Comparison of ENCODE assay signal across 2 cellular contexts in genomic region chr4:25982962-25983361, GRCh38.
TF ChIP-seq lines count a peak whose summit lies in the region.

No MANE protein-coding gene starts in this region.

TF ChIP-seq in IMR-90, 13 proteins besides CTCF, POLR2A, EP300 and RAD21:
- no peak for TF ChIP-seq MAFK (IDR thresholded peaks at IDR 0.05; ENCODE audit: low read depth, low read length)
- no peak for TF ChIP-seq RFX5 (IDR thresholded peaks at IDR 0.05; ENCODE audit: low read depth, low read length)
- TF ChIP-seq CEBPB (IDR thresholded peaks at IDR 0.05; ENCODE audit: low read depth, low read length) = no peak
- no peak for TF ChIP-seq MXI1 (IDR thresholded peaks at IDR 0.05; ENCODE audit: borderline replicate concordance, low read depth, low read length)
- TF ChIP-seq FOS (IDR thresholded peaks at IDR 0.05; ENCODE audit: low read depth, low read length) = no peak
- no peak for TF ChIP-seq NFE2L2 (IDR thresholded peaks at IDR 0.05; ENCODE audit: low read depth, low read length)
- no peak for TF ChIP-seq BHLHE40 (IDR thresholded peaks at IDR 0.05; ENCODE audit: low read depth, low read length)
- TF ChIP-seq USF2 (IDR thresholded peaks at IDR 0.05; ENCODE audit: low read depth, low read length) = no peak
- TF ChIP-seq SMC3 (IDR thresholded peaks at IDR 0.05; ENCODE audit: low read depth, low read length) = no peak
- TF ChIP-seq ELK1 (IDR thresholded peaks at IDR 0.05; ENCODE audit: borderline replicate concordance, low read depth, low read length) = no peak
- TF ChIP-seq MAZ (IDR thresholded peaks at IDR 0.05; ENCODE audit: borderline replicate concordance, low read depth, low read length) = no peak
- TF ChIP-seq CHD1 (IDR thresholded peaks at IDR 0.05; ENCODE audit: low read depth, low read length) = no peak
- no peak for TF ChIP-seq RCOR1 (IDR thresholded peaks at IDR 0.05; ENCODE audit: insufficient replicate concordance, low read length)

TF ChIP-seq in H1, 55 proteins besides CTCF, POLR2A, EP300 and RAD21:
- TF ChIP-seq BCL11A (IDR thresholded peaks at IDR 0.05; ENCODE audit: low read depth in 2 of 2, low read length in 2 of 2) (no peak), TAF7 (optimal IDR thresholded peaks at IDR 0.05; ENCODE audit: borderline replicate concordance, low read depth, low read length) (no peak), NRF1 (IDR thresholded peaks at IDR 0.05; ENCODE audit: low read depth, low read length) (no peak), TBP (IDR thresholded peaks at IDR 0.05; ENCODE audit: low read depth, low read length) (no peak), TCF12 (IDR thresholded peaks at IDR 0.05; ENCODE audit: low read depth, low read length) (no peak), FOSL1 (IDR thresholded peaks at IDR 0.05; ENCODE audit: insufficient read depth, low read depth, low read length) (no peak), USF2 (IDR thresholded peaks at IDR 0.05; ENCODE audit: low read length) (no peak), KDM5A (IDR thresholded peaks at IDR 0.05; ENCODE audit: low read length) (no peak), ASH2L (IDR thresholded peaks at IDR 0.05; ENCODE audit: low read length) (no peak), RXRA (IDR thresholded peaks at IDR 0.05; ENCODE audit: insufficient read depth, low read depth, low read length) (no peak), KDM4A (IDR thresholded peaks at IDR 0.05; ENCODE audit: low read depth, low read length, severe bottlenecking) (no peak), SP4 (IDR thresholded peaks at IDR 0.05; ENCODE audit: low read length) (no peak)
- TF ChIP-seq, protein P1, sequence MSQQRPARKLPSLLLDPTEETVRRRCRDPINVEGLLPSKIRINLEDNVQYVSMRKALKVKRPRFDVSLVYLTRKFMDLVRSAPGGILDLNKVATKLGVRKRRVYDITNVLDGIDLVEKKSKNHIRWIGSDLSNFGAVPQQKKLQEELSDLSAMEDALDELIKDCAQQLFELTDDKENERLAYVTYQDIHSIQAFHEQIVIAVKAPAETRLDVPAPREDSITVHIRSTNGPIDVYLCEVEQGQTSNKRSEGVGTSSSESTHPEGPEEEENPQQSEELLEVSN (IDR thresholded peaks at IDR 0.05) = no peak
